In the genomic region with DNA sequence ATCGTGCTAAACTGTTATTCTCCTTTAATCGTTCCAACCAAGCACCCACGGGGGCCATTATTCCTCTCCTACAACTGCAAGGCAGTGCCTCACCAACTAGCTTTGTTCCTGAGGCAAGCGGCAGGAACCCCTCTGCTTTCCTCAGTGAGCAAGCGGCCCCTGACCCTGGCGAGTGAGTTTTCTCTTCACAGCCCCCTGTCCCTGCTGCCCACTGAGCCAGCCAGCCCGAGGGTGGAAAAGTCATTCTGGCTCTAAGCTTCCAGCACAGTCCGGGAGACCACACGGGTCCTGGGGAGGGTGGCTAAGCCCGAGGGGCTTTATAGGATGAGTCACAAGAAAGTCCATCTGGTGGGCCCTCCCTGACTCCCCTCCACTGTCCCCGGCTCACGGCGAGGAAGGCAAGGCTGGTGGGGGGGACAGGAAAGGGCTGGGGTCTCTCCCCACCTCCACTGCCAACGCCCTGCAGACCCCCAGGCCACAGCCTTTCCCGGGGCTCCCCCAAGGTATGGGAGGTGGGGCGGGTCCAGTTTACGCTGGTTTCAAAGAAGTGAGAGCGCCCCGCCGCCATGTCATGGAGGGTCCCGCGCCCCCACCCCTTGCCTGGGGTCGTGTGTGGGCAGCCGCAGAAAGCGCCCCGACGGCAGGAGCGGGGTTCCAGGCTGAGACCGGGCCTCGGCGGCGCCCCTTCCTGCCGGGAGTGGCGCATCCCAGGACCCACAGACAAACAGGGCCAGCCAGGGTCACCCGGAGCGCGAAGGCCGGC, we compare ENCODE assay signal across 8 cellular contexts. TPM values are rescaled to one million over a fixed set of nuclear protein-coding genes. Genes with fewer than 3 reads are reported as not detected.
A peak's percentile ranks its signal among the peaks of the same experiment; 100 is the strongest.
DNase-seq lines count a peak whose midpoint lies in the region; ATAC-seq lines count a peak whose summit lies in the region.

No MANE protein-coding gene starts in this region.

- H3K9me3 ChIP-seq in CD8-positive, alpha-beta memory T cell (ENCODE audit: low read length): no peaks in the 10 kb centered on the region

- H3K9me3 Mint-ChIP-seq in CD8-positive, alpha-beta memory T cell: peaks cover 0 to 2% (median 0%) of the 10 kb centered on the region in 5 donors
- no peaks in the 10 kb centered on the region for H3K9me3 Mint-ChIP-seq in activated naive CD8-positive, alpha-beta T cell treated with anti-CD3 and anti-CD28 coated beads for 36 hours

- peak in 1 of 5 donors; percentile 54 for DNase-seq in CD8-positive, alpha-beta memory T cell
- DNase-seq in activated naive CD8-positive, alpha-beta T cell treated with anti-CD3 and anti-CD28 coated beads for 36 hours: no peak
- DNase-seq in islet precursor cell (peak; percentile 59), NCI-H2227 (lab: John Stamatoyannopoulos, UW; ENCODE audit: unreplicated experiment) (no peak), NCI-H2081 treated with DMSO at 0.1 percent for 48 hours (lab: John Stamatoyannopoulos, UW) (no peak), NOMO-1 (lab: John Stamatoyannopoulos, UW; ENCODE audit: unreplicated experiment in 2 of 2) (no peak)

- CTCF ChIA-PET in CD8-positive, alpha-beta memory T cell (lab: Charles Lee): interaction anchor here (0.8 to 2.5 kb wide), 2 partner anchors 17 to 38 kb away, joined by 3 to 8 read pairs; no protein-coding TSS in a partner anchor

- peak overlapping the region; percentile 89 for H3K4me3 ChIP-seq in CD8-positive, alpha-beta memory T cell (ENCODE audit: low read length)

- peaks cover 14 to 18% of the 10 kb centered on the region in 2 donors for H3K27me3 Mint-ChIP-seq in CD8-positive, alpha-beta memory T cell
- peaks cover 29% of the 10 kb centered on the region for H3K27me3 Mint-ChIP-seq in activated naive CD8-positive, alpha-beta T cell treated with anti-CD3 and anti-CD28 coated beads for 36 hours

- peaks cover 32% of the 10 kb centered on the region for H3K4me1 ChIP-seq in CD8-positive, alpha-beta memory T cell (ENCODE audit: insufficient read depth, low read length)

- POLR2A ChIA-PET in CD8-positive, alpha-beta memory T cell (lab: Charles Lee): interaction anchor here (0.5 to 1.4 kb wide), 5 partner anchors 25 to 230 kb away, joined by 3 to 4 read pairs (median 3); partner anchors contain the start of genes ATP5ME and MYL5

- H3K27ac ChIP-seq in CD8-positive, alpha-beta memory T cell (ENCODE audit: low read depth, low read length): peak overlapping the region; percentile 94
- peak overlapping the region; percentile 94 for H3K27ac ChIP-seq in temporal lobe (ENCODE audit: low read depth, low read length)

- peak overlapping the region; percentile 85 to 99 (median 95) for H3K27ac Mint-ChIP-seq in CD8-positive, alpha-beta memory T cell
- H3K27ac Mint-ChIP-seq in activated naive CD8-positive, alpha-beta T cell treated with anti-CD3 and anti-CD28 coated beads for 36 hours: peak overlapping the region; percentile 86

- peaks cover 9 to 43% (median 13%) of the 10 kb centered on the region in 3 donors for H3K36me3 Mint-ChIP-seq in CD8-positive, alpha-beta memory T cell
- peaks cover 41% of the 10 kb centered on the region for H3K36me3 Mint-ChIP-seq in activated naive CD8-positive, alpha-beta T cell treated with anti-CD3 and anti-CD28 coated beads for 36 hours

- H3K4me3 Mint-ChIP-seq in CD8-positive, alpha-beta memory T cell: peak overlapping the region; percentile 91 to 98 (median 93)
- peak overlapping the region; percentile 84 for H3K4me3 Mint-ChIP-seq in activated naive CD8-positive, alpha-beta T cell treated with anti-CD3 and anti-CD28 coated beads for 36 hours

- H3K27me3 ChIP-seq in CD8-positive, alpha-beta memory T cell (ENCODE audit: insufficient read depth, low read length, poor library complexity, severe bottlenecking): peaks cover 14% of the 10 kb centered on the region

- peaks cover 44 to 69% (median 48%) of the 10 kb centered on the region in 3 donors for H3K4me1 Mint-ChIP-seq in CD8-positive, alpha-beta memory T cell
- peaks cover 45% of the 10 kb centered on the region for H3K4me1 Mint-ChIP-seq in activated naive CD8-positive, alpha-beta T cell treated with anti-CD3 and anti-CD28 coated beads for 36 hours

- peak; percentile 1 for ATAC-seq in HG02885 (IDR thresholded peaks at IDR 0.05; ENCODE audit: poor library complexity, unreplicated experiment)

- H3K36me3 ChIP-seq in CD8-positive, alpha-beta memory T cell (ENCODE audit: insufficient read depth, low read length): peaks cover 13% of the 10 kb centered on the region

RNA-seq across cellular contexts. Expression of gene CPLX1, which starts 45.0 kb away (rescaled TPM):
- total RNA-seq in CD8-positive, alpha-beta memory T cell: under 1 TPM; 0.13 to 0.16 TPM
- polyA plus RNA-seq in CD8-positive, alpha-beta memory T cell: not detected
- under 1 TPM in 1 of 2 experiments, not detected in 1; 0.16 TPM for total RNA-seq in activated naive CD8-positive, alpha-beta T cell treated with anti-CD3 and anti-CD28 coated beads for 36 hours
- 2.0 TPM for total RNA-seq in temporal lobe
